ENCODE assay signal across 20 cellular contexts in the genomic region with DNA sequence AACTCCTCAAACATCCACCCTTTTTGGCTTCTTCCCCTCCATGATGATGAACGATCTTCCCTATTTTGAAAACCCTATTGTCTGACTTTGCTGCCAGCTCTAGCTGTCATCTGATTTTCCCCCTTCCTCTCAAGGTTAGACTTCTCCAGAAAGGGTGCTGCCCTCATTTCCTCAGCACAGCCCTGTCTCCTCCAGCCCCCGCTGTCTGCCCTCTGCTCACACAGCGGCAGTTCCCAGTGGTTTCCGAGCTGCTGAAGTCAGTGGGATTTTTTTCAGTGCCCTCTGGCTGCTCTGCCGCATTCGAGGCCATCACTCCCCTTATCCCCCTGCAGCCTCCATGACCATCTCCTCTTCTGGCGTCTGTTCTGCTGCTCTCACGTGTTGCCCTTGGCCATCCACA. TPM values are rescaled to one million over a fixed set of nuclear protein-coding genes. Genes with fewer than 3 reads are reported as not detected.
DNase-seq lines count a peak whose midpoint lies in the region; FAIRE-seq and TF ChIP-seq lines count a peak whose summit lies in the region.
"Had no signal": no experiment of that assay in that cellular context is flagged by ENCODE, and none has a peak within 500 bp of the region (broad histone marks: within the 10 kb centered on the region; RNA-seq: fewer than 3 reads in every experiment).

No MANE protein-coding gene starts in this region.

- CTCF ChIA-PET in GM10248 (lab: Yijun Ruan, JAX) = interaction anchor here (2.3 kb wide), 1 partner anchor 8 kb away, joined by 7 read pairs; no protein-coding TSS in a partner anchor

- peak overlapping the region in 2 of 4 donors; percentile 20 for H3K27ac ChIP-seq in tibial nerve
- H3K27ac ChIP-seq: body of pancreas, HL-60, KMS-11, parathyroid adenoma had no signal

- POLR2A ChIA-PET in GM10248 (lab: Yijun Ruan, JAX) = no interaction called here

- peaks cover 20% of the 10 kb centered on the region for H3K4me1 Mint-ChIP-seq in nephron progenitor cell

- no peaks in the 10 kb centered on the region for H3K9me3 Mint-ChIP-seq in nephron progenitor cell
- H3K9me3 Mint-ChIP-seq: stimulated activated naive CD8-positive, alpha-beta T cell treated with anti-CD3 and anti-CD28 coated beads, Interleukin-15, Interleukin-2, amounts not matched to agents 100 ng/mL and 50 ng/mL, for 24 hours had no signal

- peaks cover 33% of the 10 kb centered on the region for H3K36me3 Mint-ChIP-seq in nephron progenitor cell (ENCODE audit: low read depth)

- H3K4me1 ChIP-seq in tibial nerve = peaks cover 0 to 25% (median 8%) of the 10 kb centered on the region in 4 donors
- H3K4me1 ChIP-seq: body of pancreas, parathyroid adenoma had no signal

- H3K27me3 ChIP-seq in H7 (ENCODE audit: control insufficient read depth, insufficient read depth, low read length) (no peaks in the 10 kb centered on the region), tibial nerve (no peaks in the 10 kb centered on the region)
- H3K27me3 ChIP-seq: body of pancreas had no signal

- TF ChIP-seq CTCF in fibroblast of pulmonary artery (IDR thresholded peaks at IDR 0.05; ENCODE audit: low read length, missing control alignments) (no peak), nephron progenitor cell (IDR thresholded peaks at IDR 0.05) (no peak), GM10248 (IDR thresholded peaks at IDR 0.05; ENCODE audit: control extremely low read depth, extremely low read depth, low read depth, missing control alignments) (no peak), tibial nerve (IDR thresholded peaks at IDR 0.05) (no peak), D721Med (IDR thresholded peaks at IDR 0.05; ENCODE audit: insufficient read depth, missing control alignments) (no peak)

- H3K27ac Mint-ChIP-seq in nephron progenitor cell = peak overlapping the region; percentile 63
- H3K27ac Mint-ChIP-seq: stimulated activated naive CD8-positive, alpha-beta T cell treated with anti-CD3 and anti-CD28 coated beads, Interleukin-15, Interleukin-2, amounts not matched to agents 100 ng/mL and 50 ng/mL, for 24 hours had no signal

- peak in 9 of 14 donors; percentile 15 to 68 (median 52) for DNase-seq in C1 segment of cervical spinal cord (lab: John Stamatoyannopoulos, UW)
- DNase-seq in H7 = peak; percentile 61
- peak; percentile 12 for DNase-seq in fibroblast of pulmonary artery (ENCODE audit: low read depth)
- DNase-seq in nephron progenitor cell = no peak
- DNase-seq in GM10248 (ENCODE audit: extremely low spot score) = no peak
- DNase-seq in tibial nerve (ENCODE audit: low spot score in 2 of 2) = no peak
- no peak for DNase-seq in NCI-H2029 (lab: John Stamatoyannopoulos, UW)
- no peak for DNase-seq in D721Med (ENCODE audit: insufficient read length, low spot score)
- DNase-seq: activated naive CD4-positive, alpha-beta T cell; DMS 273 treated with DMSO at 0.1 percent for 48 hours; effector CD4-positive, alpha-beta T cell; NCI-H345; NK-92 treated with Interleukin-12 subunit alpha and Interleukin-12 subunit beta, amount 100 ng/mL, for 24 hours; RPMI8226 had no signal

- H3K4me3 ChIP-seq in H7 (ENCODE audit: insufficient read depth, low read depth, low read length) = no peak overlapping the region
- no peak overlapping the region for H3K4me3 ChIP-seq in fibroblast of pulmonary artery (replicated peaks; ENCODE audit: low read depth, low read length)
- H3K4me3 ChIP-seq in tibial nerve = no peak overlapping the region
- H3K4me3 ChIP-seq: body of pancreas had no signal

- H3K36me3 ChIP-seq in H7 (replicated peaks; ENCODE audit: control insufficient read depth, insufficient read depth, low read length) = no peaks in the 10 kb centered on the region
- peaks cover 0 to 10% (median 0%) of the 10 kb centered on the region in 3 donors for H3K36me3 ChIP-seq in tibial nerve

- no peak overlapping the region for H3K4me3 Mint-ChIP-seq in nephron progenitor cell
- H3K4me3 Mint-ChIP-seq: stimulated activated naive CD8-positive, alpha-beta T cell treated with anti-CD3 and anti-CD28 coated beads, Interleukin-15, Interleukin-2, amounts not matched to agents 100 ng/mL and 50 ng/mL, for 24 hours had no signal

- TF ChIP-seq EP300 in tibial nerve (IDR thresholded peaks at IDR 0.05) = peak in 1 of 2 donors; percentile 22

- no peak for FAIRE-seq in D721Med (lab: Jason Lieb, UNC)

- H3K9me3 ChIP-seq in tibial nerve = no peaks in the 10 kb centered on the region
- H3K9me3 ChIP-seq: body of pancreas had no signal

- no peak for TF ChIP-seq POLR2A in tibial nerve (IDR thresholded peaks at IDR 0.05)

- H3K27me3 Mint-ChIP-seq in nephron progenitor cell (ENCODE audit: low read depth, poor library complexity) = no peaks in the 10 kb centered on the region
- H3K27me3 Mint-ChIP-seq: stimulated activated naive CD8-positive, alpha-beta T cell treated with anti-CD3 and anti-CD28 coated beads, Interleukin-15, Interleukin-2, amounts not matched to agents 100 ng/mL and 50 ng/mL, for 24 hours had no signal

- 29 to 30% methylated on average over 8 of the region's 8 CpGs for WGBS in tibial nerve, 2 donors

RNA-seq across cellular contexts. Expression of gene C17orf107, which starts 26.6 kb away (rescaled TPM):
- total RNA-seq in H7 (2014; rRNA removed; shearing (Covaris generic)) = 7.6 and 7.8 TPM in 2 replicates
- total RNA-seq in tibial nerve = 1 to 10 TPM in 3 of 4 donors, under 1 TPM in 1; 0.90 to 2.0 (median 1.3) TPM

RNA-seq across cellular contexts. Expression of gene CHRNE, which starts 30.1 kb away (rescaled TPM):
- total RNA-seq in H7 (2014; rRNA removed; shearing (Covaris generic)) = 0.67 and 0.69 TPM in 2 replicates
- 1 to 10 TPM in 2 of 4 donors, under 1 TPM in 2; 0.22 to 2.5 (median 1.0) TPM for total RNA-seq in tibial nerve

RNA-seq across cellular contexts. Expression of gene MINK1, which starts 39.6 kb away (rescaled TPM):
- 42.4 and 58.2 TPM in 2 replicates for total RNA-seq in H7 (2014; rRNA removed; shearing (Covaris generic))
- total RNA-seq in tibial nerve = 10 to 100 TPM; 57.1 to 94.3 (median 85.7) TPM

RNA-seq across cellular contexts. Expression of gene GP1BA, which starts 59.3 kb away (rescaled TPM):
- not detected in 2 replicates for total RNA-seq in H7 (2014; rRNA removed; shearing (Covaris generic))
- total RNA-seq in tibial nerve = not detected
- total RNA-seq: body of pancreas; T-helper 1 cell treated with Interleukin-12 subunit alpha and Interleukin-12 subunit beta and Interleukin-4 antibody, amounts not matched to agents 30 ng/mL and 1 ng/mL, for 36 hours had no signal

Comparison
In these comparisons a context has a peak if more than half of its experiments do, and no peak if none do; other contexts are left out.
1. DNase-seq: peak in C1 segment of cervical spinal cord (9 of 14), H7 (single experiment) and fibroblast of pulmonary artery (single experiment); none in nephron progenitor cell (single experiment), GM10248 (single experiment), tibial nerve (0 of 2), NCI-H2029 (single experiment) and D721Med (single experiment).